23 cellular contexts compared by ENCODE assay signal in genomic region chr10:118017850-118018249, GRCh38. TPM values are rescaled to one million over a fixed set of nuclear protein-coding genes. Genes with fewer than 3 reads are reported as not detected.
DNase-seq lines count a peak whose midpoint lies in the region; ATAC-seq and TF ChIP-seq lines count a peak whose summit lies in the region.
"Had no signal": no experiment of that assay in that cellular context is flagged by ENCODE, and none has a peak within 500 bp of the region (broad histone marks: within the 10 kb centered on the region; RNA-seq: fewer than 3 reads in every experiment).

No MANE protein-coding gene starts in this region.

- H3F3A ChIP-seq in GM23338 (replicated peaks; ENCODE audit: low read depth) = no peaks in the 10 kb centered on the region

- no peaks in the 10 kb centered on the region for H3K79me1 ChIP-seq in neuronal stem cell (ENCODE audit: low read depth, low read length)

- no peak overlapping the region for H3K23ac ChIP-seq in neuronal stem cell (ENCODE audit: low read depth, low read length, poor library complexity)

- H2BK15ac ChIP-seq in neuronal stem cell (ENCODE audit: low read length) = no peak overlapping the region

- H2BK120ac ChIP-seq in neuronal stem cell (ENCODE audit: low read depth, low read length) = no peak overlapping the region

- no peak overlapping the region for H4K91ac ChIP-seq in neuronal stem cell (ENCODE audit: low read depth, low read length, poor library complexity)

- DNase-seq in GM23338 (ENCODE audit: low spot score) (peak; percentile 78), amniotic epithelial cell (ENCODE audit: low read depth) (peak; percentile 42), islet precursor cell (peak; percentile 82), neuronal stem cell (ENCODE audit: low spot score) (peak; percentile 70), DMS 273 (lab: John Stamatoyannopoulos, UW; ENCODE audit: unreplicated experiment) (no peak), NCI-H2171 (lab: John Stamatoyannopoulos, UW) (no peak)
- no peak for DNase-seq in activated CD8-positive, alpha-beta memory T cell treated with anti-CD3 and anti-CD28 coated beads, Interleukin-2, amount 50 U/mL, for 48 hours
- DNase-seq: activated CD4-positive, alpha-beta memory T cell treated with anti-CD3 and anti-CD28 coated beads, Interleukin-2, amount 10 ng/mL, durations not matched to agents 7 days and 5 days; activated gamma-delta T cell; activated T-cell treated with anti-CD3 and anti-CD28 coated beads for 4 hours; cortex of kidney; EL; GOT3; left ventricle myocardium superior; mucosa of descending colon; NCI-H748 treated with DMSO at 0.1 percent for 48 hours; OCI-M1; stimulated activated CD4-positive, alpha-beta T cell treated with anti-CD3 and anti-CD28 coated beads, Interleukin-4, amount 100 ng/mL, for 24 hours; stimulated activated naive CD8-positive, alpha-beta T cell treated with anti-CD3 and anti-CD28 coated beads, Interleukin-15, Interleukin-2, amounts not matched to agents 100 U/mL and 50 U/mL, for 24 hours; tibial artery had no signal

- H3K4me1 ChIP-seq in GM23338 (ENCODE audit: insufficient read depth) = peaks cover 22% of the 10 kb centered on the region
- peaks cover 5 to 18% of the 10 kb centered on the region in 2 donors for H3K4me1 ChIP-seq in neuronal stem cell (ENCODE audit: control insufficient read depth in 2 of 2, insufficient read depth in 1 of 2, low read depth in 1 of 2, low read length in 2 of 2)
- H3K4me1 ChIP-seq: tibial artery had no signal

- H3K79me2 ChIP-seq in GM23338 (replicated peaks; ENCODE audit: insufficient read depth) = no peaks in the 10 kb centered on the region

- no peaks in the 10 kb centered on the region for H3K9me3 ChIP-seq in neuronal stem cell (replicated peaks in 1 of 2; ENCODE audit: control insufficient read depth in 2 of 2, insufficient read depth in 1 of 2, low read depth in 1 of 2, low read length in 2 of 2)
- H3K9me3 ChIP-seq: mucosa of descending colon, neutrophil, tibial artery had no signal

- H2BK12ac ChIP-seq in neuronal stem cell (ENCODE audit: low read length) = no peak overlapping the region

- no peak overlapping the region for H3K4ac ChIP-seq in neuronal stem cell (ENCODE audit: low read length)

- no peak overlapping the region for H2AK5ac ChIP-seq in neuronal stem cell (ENCODE audit: low read depth, low read length)

- H3K4me3 Mint-ChIP-seq in GM23338 = no peak overlapping the region
- H3K4me3 Mint-ChIP-seq: activated CD4-positive, alpha-beta memory T cell treated with anti-CD3 and anti-CD28 coated beads, Interleukin-2, amount 10 ng/mL, durations not matched to agents 7 days and 5 days had no signal

- no peak overlapping the region for H3K18ac ChIP-seq in neuronal stem cell (ENCODE audit: low read length)

- H3K27me3 ChIP-seq in GM23338 (ENCODE audit: insufficient read depth) (no peaks in the 10 kb centered on the region), neuronal stem cell (ENCODE audit: control insufficient read depth in 3 of 3, insufficient read depth in 3 of 3, low read depth in 1 of 3, low read length in 3 of 3) (no peaks in the 10 kb centered on the region)
- H3K27me3 ChIP-seq: cardiac muscle cell, neutrophil, tibial artery had no signal

- H4K20me1 ChIP-seq in GM23338 (replicated peaks; ENCODE audit: insufficient read depth) = no peaks in the 10 kb centered on the region

- H3K4me3 ChIP-seq in GM23338 (no peak overlapping the region), neuronal stem cell (ENCODE audit: low read length in 2 of 2) (no peak overlapping the region)
- H3K4me3 ChIP-seq: cardiac muscle cell, mucosa of descending colon, tibial artery had no signal

- no peak for TF ChIP-seq CTCF in GM23338 (conservative IDR thresholded peaks at IDR 0.05; ENCODE audit: low read depth in 2 of 2)

- no peak overlapping the region for H3K9ac ChIP-seq in neuronal stem cell (ENCODE audit: low read depth, low read length, poor library complexity)

- H3K36me3 Mint-ChIP-seq in GM23338 (ENCODE audit: low read depth) = no peaks in the 10 kb centered on the region

- peaks cover 32% of the 10 kb centered on the region for H3K4me1 Mint-ChIP-seq in GM23338
- H3K4me1 Mint-ChIP-seq: activated CD4-positive, alpha-beta memory T cell treated with anti-CD3 and anti-CD28 coated beads, Interleukin-2, amount 10 ng/mL, durations not matched to agents 7 days and 5 days had no signal

- H3K4me2 ChIP-seq in GM23338 = no peak overlapping the region
- no peak overlapping the region for H3K4me2 ChIP-seq in neuronal stem cell (ENCODE audit: insufficient read depth, low read length, poor library complexity, severe bottlenecking)

- no peaks in the 10 kb centered on the region for H3K9me2 ChIP-seq in GM23338 (ENCODE audit: insufficient read depth)

- no peak overlapping the region for H3K14ac ChIP-seq in neuronal stem cell (ENCODE audit: low read length)

- H3K27ac ChIP-seq in GM23338 (ENCODE audit: low read depth) = no peak overlapping the region
- peak overlapping the region; percentile 69 for H3K27ac ChIP-seq in neuronal stem cell (replicated peaks; ENCODE audit: low read length)
- H3K27ac ChIP-seq: cardiac muscle cell, neutrophil, tibial artery had no signal

- no peak overlapping the region for H3K27ac Mint-ChIP-seq in GM23338
- H3K27ac Mint-ChIP-seq: activated CD4-positive, alpha-beta memory T cell treated with anti-CD3 and anti-CD28 coated beads, Interleukin-2, amount 10 ng/mL, durations not matched to agents 7 days and 5 days had no signal

- no peak overlapping the region for H4K8ac ChIP-seq in neuronal stem cell (ENCODE audit: low read depth, low read length)

- H3K27me3 Mint-ChIP-seq in GM23338 (ENCODE audit: insufficient read depth, low read depth, poor library complexity) = peaks cover 2% of the 10 kb centered on the region
- H3K27me3 Mint-ChIP-seq: activated CD4-positive, alpha-beta memory T cell treated with anti-CD3 and anti-CD28 coated beads, Interleukin-2, amount 10 ng/mL, durations not matched to agents 7 days and 5 days had no signal

- H3K36me3 ChIP-seq in GM23338 (ENCODE audit: insufficient read depth) = no peaks in the 10 kb centered on the region
- H3K36me3 ChIP-seq in neuronal stem cell (replicated peaks in 1 of 2; ENCODE audit: control insufficient read depth in 2 of 2, insufficient read depth in 2 of 2, low read length in 2 of 2) = peaks cover 0 to 3% of the 10 kb centered on the region in 2 donors
- H3K36me3 ChIP-seq: cardiac muscle cell had no signal

- H2AFZ ChIP-seq in GM23338 (no peak overlapping the region), neuronal stem cell (ENCODE audit: low read length) (no peak overlapping the region)

- WGBS in neuronal stem cell (ENCODE audit: extremely low coverage in 2 of 2, insufficient read length in 2 of 2, insufficient replicate concordance in 1 of 2), 2 donors = no CpG with 5 or more reads among the region's 5 CpGs

- H3K9me3 Mint-ChIP-seq in GM23338 = no peaks in the 10 kb centered on the region
- H3K9me3 Mint-ChIP-seq: activated CD4-positive, alpha-beta memory T cell treated with anti-CD3 and anti-CD28 coated beads, Interleukin-2, amount 10 ng/mL, durations not matched to agents 7 days and 5 days had no signal

- no peak overlapping the region for H2BK5ac ChIP-seq in neuronal stem cell (ENCODE audit: low read length)

- ATAC-seq in GM23338 (peak; percentile 90), HG02840 (IDR thresholded peaks at IDR 0.05; ENCODE audit: low FRiP score, unreplicated experiment) (no peak)
- ATAC-seq: left ventricle myocardium superior; mucosa of descending colon; stimulated activated naive CD8-positive, alpha-beta T cell treated with anti-CD3 and anti-CD28 coated beads, Interleukin-15, Interleukin-2, amounts not matched to agents 100 U/mL and 50 U/mL, for 24 hours had no signal

TF ChIP-seq in GM23338, 12 proteins besides CTCF, POLR2A, EP300 and RAD21:
- TF ChIP-seq NANOG (IDR thresholded peaks at IDR 0.05; ENCODE audit: borderline replicate concordance) = no peak
TF ChIP-seq in GM23338: peak in this region for 0.

RNA-seq across cellular contexts. Expression of gene RAB11FIP2, which starts 28.9 kb away (rescaled TPM):
- 13.4 and 17.6 TPM in 2 replicates for total RNA-seq in GM23338 (2014; rRNA removed; shearing (Covaris generic))
- polyA plus RNA-seq in GM23338 (2016; fragmentation: Nextera tagmentation; extraction: Ambion mirVana) = 16.1 and 16.5 TPM in 2 replicates
- polyA plus RNA-seq in neuronal stem cell (2013, experiment 1 of 2) = 31.5 TPM
- polyA plus RNA-seq in neuronal stem cell (2013, experiment 2 of 2) = 33.9 TPM

Comparison
In these comparisons a context has a peak if more than half of its experiments do, and no peak if none do; other contexts are left out.
1. DNase-seq: peak in GM23338 (single experiment), amniotic epithelial cell (single experiment), islet precursor cell (single experiment) and neuronal stem cell (single experiment); none in DMS 273 (single experiment), activated CD8-positive, alpha-beta memory T cell treated with anti-CD3 and anti-CD28 coated beads, Interleukin-2, amount 50 U/mL, for 48 hours (single experiment) and NCI-H2171 (single experiment).